Comparison of ENCODE assay signal across 18 cellular contexts in the genomic region with DNA sequence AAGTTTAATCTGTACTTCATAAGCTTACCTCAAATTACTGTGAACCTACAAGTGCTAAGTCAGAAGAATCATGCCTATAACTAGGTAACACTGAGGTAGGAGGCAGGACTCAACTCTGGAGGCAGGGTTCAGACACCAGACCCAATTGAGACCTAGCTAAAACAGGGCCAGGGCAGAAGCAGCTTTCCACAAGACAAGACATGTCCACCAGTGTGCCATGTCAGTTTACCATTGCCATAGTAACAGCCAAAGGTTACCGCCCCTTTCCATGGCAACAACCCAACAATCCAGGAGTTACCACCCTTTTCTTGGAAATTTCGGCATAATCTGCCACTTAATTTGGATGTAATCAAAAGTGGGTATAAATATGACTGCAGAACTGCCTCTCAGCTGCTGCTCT.
A peak's percentile ranks its signal among the peaks of the same experiment; 100 is the strongest.
DNase-seq lines count a peak whose midpoint lies in the region; ATAC-seq and TF ChIP-seq lines count a peak whose summit lies in the region.
"Had no signal": no experiment of that assay in that cellular context is flagged by ENCODE, and none has a peak within 500 bp of the region (broad histone marks: within the 10 kb centered on the region; RNA-seq: fewer than 3 reads in every experiment).

No MANE protein-coding gene starts in this region.

- ATAC-seq in foreskin keratinocyte, result peak; percentile 75
- no peak for ATAC-seq in activated CD8-positive, alpha-beta T cell treated with anti-CD3 and anti-CD28 coated beads for 36 hours

- dilution Hi-C loops in mammary epithelial cell (cut with HindIII; ENCODE audit: low sequenced_read_pairs), result no loop called here

- no peaks in the 10 kb centered on the region for H4K20me1 ChIP-seq in mammary epithelial cell (ENCODE audit: insufficient read depth, low read length)

- H3K27ac ChIP-seq in mammary epithelial cell (ENCODE audit: insufficient read depth, low read depth, low read length) (peak overlapping the region; percentile 48), foreskin keratinocyte (no peak overlapping the region)
- H3K27ac ChIP-seq: 22Rv1 had no signal

- H3K36me3 ChIP-seq in mammary epithelial cell (ENCODE audit: insufficient read depth, low read length), result no peaks in the 10 kb centered on the region

- TF ChIP-seq CTCF in mammary epithelial cell (conservative IDR thresholded peaks at IDR 0.05 in 1 of 2, IDR thresholded peaks at IDR 0.05 in 1 of 2; ENCODE audit: extremely low read depth in 1 of 2, insufficient read depth in 1 of 2, low read depth in 1 of 2, low read length in 2 of 2) (no peak), foreskin keratinocyte (conservative IDR thresholded peaks at IDR 0.05) (no peak)
- TF ChIP-seq CTCF in activated CD8-positive, alpha-beta T cell treated with anti-CD3 and anti-CD28 coated beads for 36 hours (IDR thresholded peaks at IDR 0.05), result no peak

- no peak overlapping the region for H3K9ac ChIP-seq in mammary epithelial cell (ENCODE audit: insufficient read depth, low read length)

- H3K9me3 Mint-ChIP-seq in activated CD8-positive, alpha-beta T cell treated with anti-CD3 and anti-CD28 coated beads for 36 hours, result no peaks in the 10 kb centered on the region

- no peaks in the 10 kb centered on the region for H3K9me3 ChIP-seq in mammary epithelial cell (replicated peaks; ENCODE audit: insufficient read depth, low read length)

- H3K27me3 ChIP-seq in mammary epithelial cell (ENCODE audit: insufficient read depth, low read length), result no peaks in the 10 kb centered on the region
- H3K27me3 ChIP-seq in foreskin keratinocyte, result no peaks in the 10 kb centered on the region

- CTCF ChIA-PET in HEK293T (lab: Yijun Ruan, JAX) (no interaction called here), mammary epithelial cell (lab: Charles Lee; ENCODE audit: low non-redundant PET) (no interaction called here)
- CTCF ChIA-PET in activated CD8-positive, alpha-beta T cell treated with anti-CD3 and anti-CD28 coated beads for 36 hours (lab: Charles Lee), result no interaction called here

- H2AFZ ChIP-seq in mammary epithelial cell (ENCODE audit: low read depth, low read length), result no peak overlapping the region

- H3K27ac Mint-ChIP-seq in activated CD8-positive, alpha-beta T cell treated with anti-CD3 and anti-CD28 coated beads for 36 hours, result no peak overlapping the region

- H3K4me2 ChIP-seq in mammary epithelial cell (ENCODE audit: insufficient read depth, low read depth, low read length), result no peak overlapping the region

- intact Hi-C loops in mammary epithelial cell (cut with micrococcal nuclease), result no loop called here
- intact Hi-C loops in activated CD8-positive, alpha-beta T cell treated with anti-CD3 and anti-CD28 coated beads for 36 hours (cut with micrococcal nuclease), result no loop called here

- H3K36me3 Mint-ChIP-seq in activated CD8-positive, alpha-beta T cell treated with anti-CD3 and anti-CD28 coated beads for 36 hours (ENCODE audit: low read depth), result no peaks in the 10 kb centered on the region

- H3K27me3 Mint-ChIP-seq in activated CD8-positive, alpha-beta T cell treated with anti-CD3 and anti-CD28 coated beads for 36 hours, result no peaks in the 10 kb centered on the region

- peaks cover 19% of the 10 kb centered on the region for H3K4me1 ChIP-seq in mammary epithelial cell (ENCODE audit: insufficient read depth, low read length)
- H3K4me1 ChIP-seq in foreskin keratinocyte, result peaks cover 11% of the 10 kb centered on the region

- in situ Hi-C loops in mammary epithelial cell (cut with MboI; ENCODE audit: low sequenced_read_pairs in 2 of 2), result no loop called here

- no peaks in the 10 kb centered on the region for H3K4me1 Mint-ChIP-seq in activated CD8-positive, alpha-beta T cell treated with anti-CD3 and anti-CD28 coated beads for 36 hours (ENCODE audit: low read depth)

- H3K4me3 Mint-ChIP-seq in activated CD8-positive, alpha-beta T cell treated with anti-CD3 and anti-CD28 coated beads for 36 hours, result no peak overlapping the region

- peak; percentile 8 for DNase-seq in DMS 273 (lab: John Stamatoyannopoulos, UW; ENCODE audit: unreplicated experiment)
- no peak for DNase-seq in DMS 273 treated with DMSO at 0.1 percent for 48 hours (lab: John Stamatoyannopoulos, UW)
- DNase-seq in HEK293T (ENCODE audit: extremely low spot score), result no peak
- DNase-seq in mammary epithelial cell, result peak; percentile 64
- DNase-seq in foreskin keratinocyte, result peak; percentile 17 to 51
- DNase-seq in NOMO-1 treated with DMSO at 0.1 percent for 48 hours (lab: John Stamatoyannopoulos, UW; ENCODE audit: unreplicated experiment), result no peak
- no peak for DNase-seq in activated CD8-positive, alpha-beta T cell treated with anti-CD3 and anti-CD28 coated beads for 36 hours
- DNase-seq in DMS153 (lab: John Stamatoyannopoulos, UW), result no peak
- DNase-seq: EL; NCI-H1105 treated with DMSO at 0.1 percent for 48 hours; NCI-H1694; NCI-H2081 treated with DMSO at 0.1 percent for 48 hours; NCI-H345; NCI-H524 treated with DMSO at 0.1 percent for 48 hours; NK-92 treated with Interleukin-12 subunit alpha and Interleukin-12 subunit beta, amount 100 ng/mL, for 24 hours; RPMI8226; SIG-M5 had no signal

- no peaks in the 10 kb centered on the region for H3K79me2 ChIP-seq in mammary epithelial cell (ENCODE audit: insufficient read depth, low read length)

- BruUV-seq in mammary epithelial cell (replicated peaks; lab: Mats Ljungman, UMichigan), result no TSS peak

- H3K4me3 ChIP-seq in mammary epithelial cell (replicated peaks in 1 of 3; ENCODE audit: insufficient read depth in 1 of 3, low read depth in 2 of 3, low read length in 3 of 3), result no peak overlapping the region

- POLR2A ChIA-PET in HEK293T (lab: Yijun Ruan, JAX), result no interaction called here
- POLR2A ChIA-PET in activated CD8-positive, alpha-beta T cell treated with anti-CD3 and anti-CD28 coated beads for 36 hours (lab: Charles Lee), result no interaction called here

- WGBS in mammary epithelial cell (ENCODE audit: low coverage, missing lambda C conversion rate), result 87% methylated on average over 2 of the region's 2 CpGs

TF ChIP-seq in HEK293T, 16 proteins besides CTCF, POLR2A, EP300 and RAD21:
- TF ChIP-seq PKNOX1 (IDR thresholded peaks at IDR 0.05) (0 out of 2 replicates have a peak, but pooled peaks have one; percentile 7), HDGF (IDR thresholded peaks at IDR 0.05; ENCODE audit: borderline replicate concordance) (no peak), SP1 (IDR thresholded peaks at IDR 0.05) (no peak)
TF ChIP-seq in HEK293T: peak in this region for 1.

Comparison
In these comparisons a context has a peak if more than half of its experiments do, and no peak if none do; other contexts are left out.
1. DNase-seq: peak in DMS 273 (single experiment), mammary epithelial cell (single experiment) and foreskin keratinocyte (2 of 2); none in DMS 273 treated with DMSO at 0.1 percent for 48 hours (single experiment), HEK293T (single experiment), NOMO-1 treated with DMSO at 0.1 percent for 48 hours (single experiment), activated CD8-positive, alpha-beta T cell treated with anti-CD3 and anti-CD28 coated beads for 36 hours (single experiment) and DMS153 (single experiment).